Comparison of ENCODE assay signal across 10 cellular contexts in genomic region chr9:104810421-104811339, GRCh38. TPM values are rescaled to one million over a fixed set of nuclear protein-coding genes. Genes with fewer than 3 reads are reported as not detected.
DNase-seq lines count a peak whose midpoint lies in the region; ATAC-seq, FAIRE-seq and TF ChIP-seq lines count a peak whose summit lies in the region.
"Had no signal": no experiment of that assay in that cellular context is flagged by ENCODE, and none has a peak within 500 bp of the region (broad histone marks: within the 10 kb centered on the region; RNA-seq: fewer than 3 reads in every experiment).

No MANE protein-coding gene starts in this region.

- no peak overlapping the region; the same call in 1 of the 2 replicates for H3K14ac ChIP-seq in IMR-90 (replicated peaks; ENCODE audit: low read depth, low read length)

- ATAC-seq in IMR-90 (ENCODE audit: low read depth) (peak; percentile 73), left ventricle myocardium superior (peak; percentile 76), HG02938 (IDR thresholded peaks at IDR 0.05; ENCODE audit: unreplicated experiment) (no peak)
- ATAC-seq: activated CD4-positive, alpha-beta T cell treated with anti-CD3 and anti-CD28 coated beads for 36 hours had no signal

- 71% methylated on average over 9 of the region's 12 CpGs; no CpG with 5 or more reads in 1 of the 2 experiments for WGBS in IMR-90 (ENCODE audit: extremely low coverage in 2 of 2, insufficient read length in 1 of 2), 2 experiments

- no peaks in the 10 kb centered on the region for H3K27me3 ChIP-seq in IMR-90 (ENCODE audit: control insufficient read depth, insufficient read depth, low read length)
- H3K27me3 ChIP-seq in astrocyte (ENCODE audit: insufficient read depth, low read length): no peaks in the 10 kb centered on the region
- H3K27me3 ChIP-seq in stomach smooth muscle (ENCODE audit: control insufficient read depth in 1 of 2, insufficient read depth in 2 of 2, low read length in 2 of 2): no peaks in the 10 kb centered on the region
- H3K27me3 ChIP-seq: testis had no signal

- H3K9me1 ChIP-seq in IMR-90 (ENCODE audit: insufficient read depth, low read length): peaks cover 19% of the 10 kb centered on the region

- peaks cover 62% of the 10 kb centered on the region for H3K36me3 ChIP-seq in IMR-90 (ENCODE audit: control insufficient read depth, insufficient read depth, low read length)
- peaks cover 32% of the 10 kb centered on the region for H3K36me3 ChIP-seq in astrocyte (ENCODE audit: insufficient read depth, low read length)
- H3K36me3 ChIP-seq in stomach smooth muscle (ENCODE audit: control insufficient read depth in 2 of 2, insufficient read depth in 2 of 2, low read length in 2 of 2): peaks cover 57 to 75% of the 10 kb centered on the region in 2 donors

- no peak overlapping the region for H4K8ac ChIP-seq in IMR-90 (ENCODE audit: low read depth in 2 of 2, low read length in 2 of 2)

- CTCF ChIA-PET in IMR-90 (lab: Yijun Ruan, JAX): no interaction called here

- POLR2A ChIA-PET in IMR-90 (lab: Charles Lee; ENCODE audit: unreplicated experiment): no interaction called here

- H3K27ac Mint-ChIP-seq in astrocyte (ENCODE audit: unreplicated experiment): no peak overlapping the region
- H3K27ac Mint-ChIP-seq: activated CD4-positive, alpha-beta T cell treated with anti-CD3 and anti-CD28 coated beads for 36 hours had no signal

- no peak overlapping the region for H3K18ac ChIP-seq in IMR-90 (ENCODE audit: low read depth, low read length)

- H2BK5ac ChIP-seq in IMR-90 (ENCODE audit: low read depth, low read length, poor library complexity, severe bottlenecking): peak overlapping the region; percentile 11

- no TSS peak for BruUV-seq in IMR-90 (replicated peaks; lab: Mats Ljungman, UMichigan)

- no peak overlapping the region for H2BK15ac ChIP-seq in IMR-90 (ENCODE audit: low read depth, low read length)

- H3K4me3 ChIP-seq in IMR-90 (ENCODE audit: insufficient read depth, low read depth, low read length): no peak overlapping the region
- H3K4me3 ChIP-seq in astrocyte (ENCODE audit: insufficient read depth, low read depth, low read length): no peak overlapping the region
- H3K4me3 ChIP-seq in stomach smooth muscle (ENCODE audit: low read length in 2 of 2): no peak overlapping the region
- H3K4me3 ChIP-seq: testis had no signal

- H2AK5ac ChIP-seq in IMR-90 (ENCODE audit: low read depth, low read length): no peak overlapping the region; the same call in 1 of the 2 replicates

- dilution Hi-C loops in IMR-90 (cut with HindIII; ENCODE audit: low sequenced_read_pairs, unreplicated experiment): no loop called here

- peak overlapping the region; percentile 9 for H3K4me3 Mint-ChIP-seq in astrocyte (ENCODE audit: unreplicated experiment)
- H3K4me3 Mint-ChIP-seq: activated CD4-positive, alpha-beta T cell treated with anti-CD3 and anti-CD28 coated beads for 36 hours had no signal

- in situ Hi-C loops in IMR-90 (cut with MboI; ENCODE audit: low sequenced_read_pairs): no loop called here

- H2BK120ac ChIP-seq in IMR-90 (ENCODE audit: low read depth, low read length): no peak overlapping the region

- H3K27ac ChIP-seq in IMR-90 (ENCODE audit: insufficient read depth, low read length) (no peak overlapping the region), astrocyte (ENCODE audit: low read depth, low read length) (peak overlapping the region; percentile 56), stomach smooth muscle (ENCODE audit: low read length) (peak overlapping the region; percentile 49)
- H3K27ac ChIP-seq: testis had no signal

- H4K91ac ChIP-seq in IMR-90 (ENCODE audit: insufficient read depth, low read depth, low read length): no peak overlapping the region

- H3K9me3 Mint-ChIP-seq in astrocyte (ENCODE audit: unreplicated experiment): no peaks in the 10 kb centered on the region

- H3K4me1 ChIP-seq in IMR-90 (ENCODE audit: control insufficient read depth, insufficient read depth, low read length) (peaks cover 5% of the 10 kb centered on the region), astrocyte (ENCODE audit: insufficient read depth, low read length) (peaks cover 13% of the 10 kb centered on the region), stomach smooth muscle (ENCODE audit: control insufficient read depth, insufficient read depth, low read length) (peaks cover 15% of the 10 kb centered on the region)
- H3K4me1 ChIP-seq: testis had no signal

- FAIRE-seq in astrocyte (lab: Jason Lieb, UNC): no peak

- H3K56ac ChIP-seq in IMR-90 (ENCODE audit: extremely low read depth, insufficient read depth, low read length): no peak overlapping the region

- H4K5ac ChIP-seq in IMR-90 (ENCODE audit: low read depth, low read length): no peak overlapping the region

- intact Hi-C loops in IMR-90 (cut with micrococcal nuclease) (loop anchor here (1.0 kb wide), 1 partner anchor 44 kb away; no protein-coding TSS in a partner anchor), left ventricle myocardium superior (cut with micrococcal nuclease) (no loop called here)

- no peak overlapping the region for H3K4ac ChIP-seq in IMR-90 (ENCODE audit: low read depth, low read length)

- TF ChIP-seq CTCF in IMR-90 (conservative IDR thresholded peaks at IDR 0.05; ENCODE audit: low read depth, low read length) (no peak), astrocyte (IDR thresholded peaks at IDR 0.05; ENCODE audit: insufficient read depth, low read depth, low read length) (no peak)

- no peak overlapping the region for H3K9ac ChIP-seq in IMR-90 (ENCODE audit: low read depth, low read length)
- peak overlapping the region; percentile 11 for H3K9ac ChIP-seq in astrocyte (ENCODE audit: low read length)
- H3K9ac ChIP-seq in stomach smooth muscle (ENCODE audit: low read length in 2 of 2): no peak overlapping the region

- no peak for TF ChIP-seq RAD21 in IMR-90 (IDR thresholded peaks at IDR 0.05; ENCODE audit: low read length)

- H3K4me2 ChIP-seq in IMR-90 (ENCODE audit: low read depth, low read length): no peak overlapping the region
- H3K4me2 ChIP-seq in astrocyte (ENCODE audit: low read length): peak overlapping the region; percentile 60

- H2AK9ac ChIP-seq in IMR-90 (replicated peaks; ENCODE audit: low read depth, low read length, poor library complexity): no peak overlapping the region

- H3K23ac ChIP-seq in IMR-90 (ENCODE audit: low read depth, low read length): no peak overlapping the region; the same call in 1 of the 2 replicates

- H3K9me3 ChIP-seq in IMR-90 (ENCODE audit: control insufficient read depth, insufficient read depth, low read length) (no peaks in the 10 kb centered on the region), astrocyte (ENCODE audit: insufficient read depth, low read depth, low read length) (no peaks in the 10 kb centered on the region), stomach smooth muscle (ENCODE audit: control insufficient read depth in 2 of 2, low read length in 2 of 2) (no peaks in the 10 kb centered on the region)
- H3K9me3 ChIP-seq: testis had no signal

- no peaks in the 10 kb centered on the region for H3K79me2 ChIP-seq in astrocyte (ENCODE audit: insufficient read depth, low read length)

- peaks cover 47% of the 10 kb centered on the region for H3K36me3 Mint-ChIP-seq in astrocyte (ENCODE audit: low read depth, unreplicated experiment)

- peak; percentile 59 for DNase-seq in IMR-90
- peak; percentile 71 for DNase-seq in astrocyte (ENCODE audit: low read depth)
- no peak for DNase-seq in left ventricle myocardium superior
- DNase-seq in HuH-7.5 (ENCODE audit: low spot score): no peak
- DNase-seq in inferior parietal cortex (ENCODE audit: extremely low spot score): no peak
- no peak for DNase-seq in effector CD8-positive, alpha-beta T cell (lab: John Stamatoyannopoulos, UW)
- DNase-seq: activated CD4-positive, alpha-beta T cell treated with anti-CD3 and anti-CD28 coated beads for 36 hours; testis had no signal

- TF ChIP-seq POLR2A in IMR-90 (IDR thresholded peaks at IDR 0.05; ENCODE audit: low read depth, low read length): no peak

- H3K4me1 Mint-ChIP-seq in astrocyte (ENCODE audit: low read depth, unreplicated experiment): peaks cover 11% of the 10 kb centered on the region
- H3K4me1 Mint-ChIP-seq: activated CD4-positive, alpha-beta T cell treated with anti-CD3 and anti-CD28 coated beads for 36 hours had no signal

- no peak overlapping the region for H2BK20ac ChIP-seq in IMR-90 (ENCODE audit: low read depth, low read length)

- H3K79me1 ChIP-seq in IMR-90 (ENCODE audit: low read depth in 1 of 2, low read length in 2 of 2): peaks cover 0 to 5% of the 10 kb centered on the region in 2 experiments; a peak in 1 of 4 replicates

- H3K27me3 Mint-ChIP-seq in astrocyte (ENCODE audit: low read depth, unreplicated experiment): no peaks in the 10 kb centered on the region
- H3K27me3 Mint-ChIP-seq: activated CD4-positive, alpha-beta T cell treated with anti-CD3 and anti-CD28 coated beads for 36 hours had no signal

- H4K20me1 ChIP-seq in IMR-90 (ENCODE audit: insufficient read depth, low read length) (0 out of 2 replicates have a peak, but pooled peaks cover 8% of the 10 kb centered on the region), astrocyte (ENCODE audit: insufficient read depth, low read length) (peaks cover 24% of the 10 kb centered on the region)

- H2AFZ ChIP-seq in IMR-90 (replicated peaks; ENCODE audit: low read length, poor library complexity) (peak overlapping the region; percentile 16), astrocyte (ENCODE audit: low read depth, low read length) (peak overlapping the region; percentile 1)

TF ChIP-seq in IMR-90, 13 proteins besides CTCF, POLR2A, EP300 and RAD21 (continues in another document):
- TF ChIP-seq MAFK (IDR thresholded peaks at IDR 0.05; ENCODE audit: low read depth, low read length): no peak
- TF ChIP-seq RCOR1 (IDR thresholded peaks at IDR 0.05; ENCODE audit: insufficient replicate concordance, low read length): no peak
- no peak for TF ChIP-seq CHD1 (IDR thresholded peaks at IDR 0.05; ENCODE audit: low read depth, low read length)
- TF ChIP-seq MAZ (IDR thresholded peaks at IDR 0.05; ENCODE audit: borderline replicate concordance, low read depth, low read length): no peak
- no peak for TF ChIP-seq NFE2L2 (IDR thresholded peaks at IDR 0.05; ENCODE audit: low read depth, low read length)
- no peak for TF ChIP-seq CEBPB (IDR thresholded peaks at IDR 0.05; ENCODE audit: low read depth, low read length)
- no peak for TF ChIP-seq SMC3 (IDR thresholded peaks at IDR 0.05; ENCODE audit: low read depth, low read length)
- TF ChIP-seq RFX5 (IDR thresholded peaks at IDR 0.05; ENCODE audit: low read depth, low read length): no peak

RNA-seq across cellular contexts. Expression of gene NIPSNAP3B, which starts 46.8 kb away (rescaled TPM):
- total RNA-seq in IMR-90 (2012; rRNA removed): 0.18 and 0.28 TPM in 2 replicates
- polyA plus RNA-seq in IMR-90 (2012; rRNA removed): 0.24 and 0.33 TPM in 2 replicates
- 0.03 and 0.10 TPM in 2 replicates for polyA plus RNA-seq in IMR-90 (2012; cell fraction: cytosol; rRNA removed)
- polyA plus RNA-seq in IMR-90 (2012; cell fraction: nucleus; rRNA removed; ENCODE audit: low replicate concordance): 0.23 and 1.1 TPM in 2 replicates
- 0.23 and 0.91 TPM in 2 replicates for total RNA-seq in astrocyte
- 35.2 TPM for total RNA-seq in left ventricle myocardium superior

Comparison
In these comparisons a context has a peak if more than half of its experiments do, and no peak if none do; other contexts are left out.
1. DNase-seq: peak in IMR-90 (single experiment) and astrocyte (single experiment); none in left ventricle myocardium superior (single experiment), HuH-7.5 (single experiment), inferior parietal cortex (single experiment) and effector CD8-positive, alpha-beta T cell (single experiment).
2. RNA of gene NIPSNAP3B, which starts 46.8 kb away (total RNA-seq): 35.2 TPM in left ventricle myocardium superior (single experiment); 0.23 to 0.91 TPM in astrocyte and 0.18 to 0.28 TPM in IMR-90; every median in the first group is over 10 times any median in the second.